Comparison of ENCODE assay signal across 30 cellular contexts in the genomic region with DNA sequence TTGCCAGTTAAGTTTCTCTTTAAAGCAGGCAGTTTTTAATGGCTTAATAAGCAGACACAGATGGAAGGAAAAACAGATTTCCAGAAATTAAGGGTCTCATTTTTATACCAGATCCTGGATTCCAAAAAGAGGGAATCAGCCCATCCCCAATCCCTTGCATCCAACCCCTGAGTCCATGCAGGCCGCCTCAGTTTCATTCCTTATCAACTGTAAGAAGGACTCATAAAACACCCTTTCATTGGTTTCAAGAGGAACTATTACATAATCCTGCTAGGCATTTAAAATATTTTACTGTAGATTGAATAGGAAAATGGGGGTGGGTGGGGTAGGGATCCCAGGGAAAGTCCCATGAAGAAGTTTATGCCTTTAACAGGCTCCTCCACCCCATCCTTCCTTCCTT. TPM values are rescaled to one million over a fixed set of nuclear protein-coding genes. Genes with fewer than 3 reads are reported as not detected.
"Had no signal": no experiment of that assay in that cellular context is flagged by ENCODE, and none has a peak within 500 bp of the region (broad histone marks: within the 10 kb centered on the region; RNA-seq: fewer than 3 reads in every experiment).

No MANE protein-coding gene starts in this region.

- H3K4me3 Mint-ChIP-seq: activated CD8-positive, alpha-beta T cell treated with anti-CD3 and anti-CD28 coated beads for 36 hours; activated naive CD4-positive, alpha-beta T cell treated with anti-CD3 and anti-CD28 coated beads, Interleukin-2, amount 10 ng/mL, durations not matched to agents 7 days and 5 days; activated naive CD8-positive, alpha-beta T cell treated with anti-CD3 and anti-CD28 coated beads, Interleukin-2, amount 10 ng/mL, durations not matched to agents 7 days and 5 days; activated T-cell treated with anti-CD3 and anti-CD28 coated beads, Interleukin-2, amount 50 U/mL, for 72 hours; T-helper 17 cell had no signal

- H3K9me3 ChIP-seq: breast epithelium, Peyer's patch, SJCRH30 had no signal

- H3K4me1 ChIP-seq: breast epithelium, Peyer's patch, SJCRH30 had no signal

- ATAC-seq: activated CD8-positive, alpha-beta T cell treated with anti-CD3 and anti-CD28 coated beads for 36 hours; activated T-cell treated with anti-CD3 and anti-CD28 coated beads, Interleukin-2, amount 50 U/mL, for 72 hours; T-helper 17 cell had no signal

- H3K4me3 ChIP-seq: breast epithelium, Peyer's patch, SJCRH30 had no signal

- H3K9me3 Mint-ChIP-seq: activated CD8-positive, alpha-beta T cell treated with anti-CD3 and anti-CD28 coated beads for 36 hours; activated naive CD4-positive, alpha-beta T cell treated with anti-CD3 and anti-CD28 coated beads, Interleukin-2, amount 10 ng/mL, durations not matched to agents 7 days and 5 days; activated naive CD8-positive, alpha-beta T cell treated with anti-CD3 and anti-CD28 coated beads, Interleukin-2, amount 10 ng/mL, durations not matched to agents 7 days and 5 days; activated T-cell treated with anti-CD3 and anti-CD28 coated beads, Interleukin-2, amount 50 U/mL, for 72 hours; activated T-helper 2 cell treated with anti-CD3 and anti-CD28 coated beads, Interferon-gamma antibody, Interleukin-2, Interleukin-4, amounts not matched to agents 10 μg/mL and 5 μg/mL and 100 μg/mL, durations not matched to agents 14 hours and 24 hours and 36 hours had no signal

- FAIRE-seq: TTC549 had no signal

- H3K27me3 ChIP-seq: breast epithelium, Peyer's patch, SJCRH30 had no signal

- H3K27ac Mint-ChIP-seq: activated CD8-positive, alpha-beta T cell treated with anti-CD3 and anti-CD28 coated beads for 36 hours; activated naive CD4-positive, alpha-beta T cell treated with anti-CD3 and anti-CD28 coated beads, Interleukin-2, amount 10 ng/mL, durations not matched to agents 7 days and 5 days; activated naive CD8-positive, alpha-beta T cell treated with anti-CD3 and anti-CD28 coated beads, Interleukin-2, amount 10 ng/mL, durations not matched to agents 7 days and 5 days; activated T-cell treated with anti-CD3 and anti-CD28 coated beads, Interleukin-2, amount 50 U/mL, for 72 hours; activated T-helper 2 cell treated with anti-CD3 and anti-CD28 coated beads, Interferon-gamma antibody, Interleukin-2, Interleukin-4, amounts not matched to agents 10 μg/mL and 5 μg/mL and 100 μg/mL, durations not matched to agents 14 hours and 24 hours and 36 hours; T-helper 17 cell had no signal

- H3K27ac ChIP-seq: breast epithelium, Peyer's patch, RWPE1, SJCRH30 had no signal

- H3K36me3 Mint-ChIP-seq: activated naive CD4-positive, alpha-beta T cell treated with anti-CD3 and anti-CD28 coated beads, Interleukin-2, amount 10 ng/mL, durations not matched to agents 7 days and 5 days; activated naive CD8-positive, alpha-beta T cell treated with anti-CD3 and anti-CD28 coated beads, Interleukin-2, amount 10 ng/mL, durations not matched to agents 7 days and 5 days had no signal

- H3K36me3 ChIP-seq: breast epithelium, Peyer's patch, SJCRH30 had no signal

- DNase-seq: activated CD4-positive, CD25-positive, alpha-beta regulatory T cell; activated CD8-positive, alpha-beta memory T cell treated with anti-CD3 and anti-CD28 coated beads, Interleukin-2, amount 50 U/mL, for 4 hours; activated CD8-positive, alpha-beta T cell treated with anti-CD3 and anti-CD28 coated beads for 36 hours; activated gamma-delta T cell treated with Interleukin-2 at 50 U/mL for 16 hours; activated naive CD4-positive, alpha-beta T cell treated with anti-CD3 and anti-CD28 coated beads, Interleukin-2, amount 10 ng/mL, durations not matched to agents 7 days and 5 days; activated naive CD8-positive, alpha-beta T cell treated with anti-CD3 and anti-CD28 coated beads, Interleukin-2, amount 10 ng/mL, durations not matched to agents 7 days and 5 days; activated T-cell treated with anti-CD3 and anti-CD28 coated beads, Interleukin-2, amount 50 U/mL, for 72 hours; aorta; caudate nucleus; IMR-90; KBM-7; NCI-H1092 treated with DMSO at 0.1 percent for 48 hours; NCI-H1417 treated with DMSO at 0.1 percent for 48 hours; NCI-H1694; NCI-H2029; NCI-H2107; NCI-H2171 treated with DMSO at 0.1 percent for 48 hours; NCI-H345; NCI-H510A; Peyer's patch; Right ventricle myocardium superior; SJCRH30; T-helper 17 cell; T-helper 9 cell had no signal

RNA-seq across cellular contexts. Expression of gene OR10AD1, which starts 10.2 kb away (rescaled TPM):
- total RNA-seq: activated CD8-positive, alpha-beta T cell treated with anti-CD3 and anti-CD28 coated beads for 36 hours; activated naive CD8-positive, alpha-beta T cell treated with anti-CD3 and anti-CD28 coated beads, Interleukin-2, amount 10 ng/mL, durations not matched to agents 7 days and 5 days; activated T-cell treated with anti-CD3 and anti-CD28 coated beads, Interleukin-2, amount 50 U/mL, for 72 hours; activated T-helper 2 cell treated with anti-CD3 and anti-CD28 coated beads, Interferon-gamma antibody, Interleukin-2, Interleukin-4, amounts not matched to agents 10 μg/mL and 5 μg/mL and 100 μg/mL, durations not matched to agents 14 hours and 24 hours and 36 hours; aorta; breast epithelium; IMR-90; LHCN-M2; M059J; Peyer's patch; Right ventricle myocardium superior; SJCRH30; T-helper 17 cell had no signal
- polyA plus RNA-seq: aorta, IMR-90 had no signal
